In the genomic region with DNA sequence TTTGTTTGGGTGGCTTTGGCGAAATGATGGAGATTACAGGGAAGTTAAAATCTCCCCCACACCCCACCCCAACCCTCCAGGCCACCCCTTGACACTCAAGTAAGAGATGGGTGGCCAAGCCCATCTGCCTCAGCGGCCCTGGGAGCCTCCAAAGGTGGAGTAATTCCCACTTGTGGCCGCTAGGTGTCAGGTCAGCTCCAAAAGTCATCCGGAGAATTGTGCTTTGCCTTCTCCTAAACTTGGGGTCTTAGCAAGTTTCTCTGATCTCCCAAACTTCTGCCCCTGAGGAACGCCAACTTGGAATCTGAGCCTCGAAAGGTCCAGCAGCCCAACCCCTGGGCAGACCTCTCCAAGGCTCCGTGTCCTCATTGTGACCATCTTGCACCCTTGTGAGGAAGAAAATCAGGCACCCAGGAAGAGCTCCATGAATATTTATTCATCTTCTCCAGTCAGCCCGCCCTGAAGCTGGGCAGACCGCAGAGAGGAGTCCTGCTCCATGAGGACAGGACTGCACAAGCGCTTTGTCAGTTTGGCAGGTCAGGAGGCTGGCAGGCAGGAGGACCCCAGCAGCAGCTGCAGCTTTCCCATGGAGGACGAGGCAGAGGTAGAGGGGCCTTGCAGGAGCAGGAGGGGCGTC, we compare ENCODE assay signal across 8 cellular contexts. TPM values are rescaled to one million over a fixed set of nuclear protein-coding genes. Genes with fewer than 3 reads are reported as not detected.
A peak's percentile ranks its signal among the peaks of the same experiment; 100 is the strongest.
DNase-seq lines count a peak whose midpoint lies in the region; ATAC-seq and TF ChIP-seq lines count a peak whose summit lies in the region.

No MANE protein-coding gene starts in this region.

- no peak overlapping the region for H2AK5ac ChIP-seq in trophoblast cell (ENCODE audit: low read length)

- POLR2A ChIA-PET in CD4-positive, alpha-beta memory T cell (lab: Charles Lee; ENCODE audit: partially characterized antibody) = interaction anchor here (1.0 to 1.2 kb wide), 2 partner anchors 196 to 197 kb away, joined by 3 to 4 read pairs; no protein-coding TSS in a partner anchor
- POLR2A ChIA-PET in PC-3 (lab: Charles Lee; ENCODE audit: unreplicated experiment) = no interaction called here

- WGBS in trophoblast cell (ENCODE audit: extremely low coverage, insufficient coverage, insufficient read length) = no CpG with 5 or more reads among the region's 12 CpGs

- peaks cover under 1 to 7% (median 2%) of the 10 kb centered on the region in 4 donors for H3K4me1 Mint-ChIP-seq in CD4-positive, alpha-beta memory T cell
- peaks cover 4% of the 10 kb centered on the region for H3K4me1 Mint-ChIP-seq in activated T-helper 17 cell treated with anti-CD3 and anti-CD28 coated beads, Interleukin-2, amount 50 U/mL, for 72 hours

- H3K79me1 ChIP-seq in trophoblast cell (ENCODE audit: low read length) = no peaks in the 10 kb centered on the region

- H3K9ac ChIP-seq in PC-3 (ENCODE audit: low read length) = no peak overlapping the region
- H3K9ac ChIP-seq in trophoblast cell (ENCODE audit: low read length) = no peak overlapping the region

- peaks cover 2 to 10% of the 10 kb centered on the region in 2 donors for H3K27me3 Mint-ChIP-seq in CD4-positive, alpha-beta memory T cell
- no peaks in the 10 kb centered on the region for H3K27me3 Mint-ChIP-seq in activated T-helper 17 cell treated with anti-CD3 and anti-CD28 coated beads, Interleukin-2, amount 50 U/mL, for 72 hours

- H3K4ac ChIP-seq in trophoblast cell (ENCODE audit: low read depth, low read length) = no peak overlapping the region

- no peak overlapping the region for H3K14ac ChIP-seq in trophoblast cell (ENCODE audit: low read length)

- no TSS peak for BruUV-seq in PC-3 (replicated peaks; lab: Mats Ljungman, UMichigan)

- H4K8ac ChIP-seq in trophoblast cell (ENCODE audit: low read depth, low read length) = no peak overlapping the region

- H3K4me2 ChIP-seq in PC-3 (ENCODE audit: low read length) (peak overlapping the region; percentile 35; the same call in 1 of the 2 replicates), trophoblast cell (ENCODE audit: low read length) (no peak overlapping the region)

- no peak overlapping the region for H3K23ac ChIP-seq in trophoblast cell (ENCODE audit: low read length)

- no peaks in the 10 kb centered on the region for H4K20me1 ChIP-seq in PC-3 (ENCODE audit: low read length)

- no peaks in the 10 kb centered on the region for H3F3A ChIP-seq in PC-3 (ENCODE audit: low read length, unreplicated experiment)

- H3K4me1 ChIP-seq in CD4-positive, alpha-beta memory T cell (ENCODE audit: insufficient read depth, low read length) = peaks cover 6% of the 10 kb centered on the region
- H3K4me1 ChIP-seq in PC-3 (ENCODE audit: insufficient read depth, low read length) = no peaks in the 10 kb centered on the region
- H3K4me1 ChIP-seq in trophoblast cell (ENCODE audit: control insufficient read depth in 1 of 2, insufficient read depth in 2 of 2, low read length in 2 of 2) = no peaks in the 10 kb centered on the region

- H3K79me2 ChIP-seq in PC-3 (ENCODE audit: low read length) = no peaks in the 10 kb centered on the region
- H3K79me2 ChIP-seq in trophoblast cell (ENCODE audit: control insufficient read depth, insufficient read depth, low read length, poor library complexity) = no peaks in the 10 kb centered on the region

- peak overlapping the region; percentile 68 for H2AFZ ChIP-seq in PC-3 (ENCODE audit: low read length)
- no peak overlapping the region for H2AFZ ChIP-seq in trophoblast cell (ENCODE audit: insufficient read depth, low read length, poor library complexity)

- TF ChIP-seq CTCF in HFF-Myc (IDR thresholded peaks at IDR 0.05; ENCODE audit: low read depth, low read length, missing control alignments) = peak; percentile 82
- TF ChIP-seq CTCF in PC-3 (conservative IDR thresholded peaks at IDR 0.05; ENCODE audit: low read depth, low read length) = peak; percentile 91

- ATAC-seq in PC-3 = peak; percentile 45
- peak; percentile 64 for ATAC-seq in activated T-helper 17 cell treated with anti-CD3 and anti-CD28 coated beads, Interleukin-2, amount 50 U/mL, for 72 hours (replicated peaks)
- ATAC-seq in HG02623 (IDR thresholded peaks at IDR 0.05; ENCODE audit: unreplicated experiment) = no peak

- H3K4me3 Mint-ChIP-seq in CD4-positive, alpha-beta memory T cell = no peak overlapping the region
- no peak overlapping the region for H3K4me3 Mint-ChIP-seq in activated T-helper 17 cell treated with anti-CD3 and anti-CD28 coated beads, Interleukin-2, amount 50 U/mL, for 72 hours

- no peak overlapping the region for H3K27ac ChIP-seq in CD4-positive, alpha-beta memory T cell (ENCODE audit: low read depth, low read length)
- H3K27ac ChIP-seq in PC-3 (ENCODE audit: low read length) (no peak overlapping the region), trophoblast cell (ENCODE audit: low read depth, low read length) (no peak overlapping the region)

- no peak overlapping the region for H2BK5ac ChIP-seq in trophoblast cell (ENCODE audit: low read depth, low read length, poor library complexity)

- DNase-seq in CD4-positive, alpha-beta memory T cell = peak; percentile 56 to 66 (median 61)
- no peak for DNase-seq in HFF-Myc (ENCODE audit: extremely low read depth, low read depth)
- peak; percentile 71 for DNase-seq in PC-3
- peak; percentile 33 for DNase-seq in foreskin melanocyte
- DNase-seq in trophoblast cell = peak; percentile 21 to 74
- DNase-seq in ureter (ENCODE audit: low spot score) = peak; percentile 70

- no peaks in the 10 kb centered on the region for H3K36me3 ChIP-seq in CD4-positive, alpha-beta memory T cell (ENCODE audit: insufficient read depth, low read length)
- H3K36me3 ChIP-seq in PC-3 (ENCODE audit: low read depth, low read length) = no peaks in the 10 kb centered on the region
- H3K36me3 ChIP-seq in trophoblast cell (ENCODE audit: control insufficient read depth in 1 of 2, insufficient read depth in 2 of 2, low read length in 2 of 2) = no peaks in the 10 kb centered on the region

- H3K18ac ChIP-seq in trophoblast cell (ENCODE audit: low read length) = no peak overlapping the region

- H2BK120ac ChIP-seq in trophoblast cell (ENCODE audit: insufficient read depth, low read length, poor library complexity) = no peak overlapping the region

- intact Hi-C loops in CD4-positive, alpha-beta memory T cell (cut with micrococcal nuclease) = loop anchor here (1.0 to 2.0 kb wide), 5 partner anchors 40 to 443 kb away; no protein-coding TSS in a partner anchor
- intact Hi-C loops in PC-3 (cut with micrococcal nuclease) = loop anchor here (2.0 to 10.0 kb wide), 4 partner anchors 161 to 682 kb away; no protein-coding TSS in a partner anchor

- no peaks in the 10 kb centered on the region for H3K9me2 ChIP-seq in PC-3 (replicated peaks; ENCODE audit: low read length)

- no peak overlapping the region for H4K12ac ChIP-seq in trophoblast cell (ENCODE audit: low read depth, low read length)

- no peaks in the 10 kb centered on the region for H3K9me3 ChIP-seq in CD4-positive, alpha-beta memory T cell (ENCODE audit: control insufficient read depth in 1 of 2, low read length in 2 of 2)
- no peaks in the 10 kb centered on the region for H3K9me3 ChIP-seq in PC-3 (ENCODE audit: low read length)
- peaks cover 7% of the 10 kb centered on the region for H3K9me3 ChIP-seq in trophoblast cell (ENCODE audit: insufficient read depth, low read depth, low read length)

- no peaks in the 10 kb centered on the region for H3K36me3 Mint-ChIP-seq in CD4-positive, alpha-beta memory T cell
- H3K36me3 Mint-ChIP-seq in activated T-helper 17 cell treated with anti-CD3 and anti-CD28 coated beads, Interleukin-2, amount 50 U/mL, for 72 hours (ENCODE audit: low read depth) = no peaks in the 10 kb centered on the region

- H2BK12ac ChIP-seq in trophoblast cell (ENCODE audit: low read length) = no peak overlapping the region

- no peak overlapping the region for H3K4me3 ChIP-seq in CD4-positive, alpha-beta memory T cell (ENCODE audit: low read length in 2 of 2)
- H3K4me3 ChIP-seq in HFF-Myc (replicated peaks; ENCODE audit: low read depth, low read length) (no peak overlapping the region), PC-3 (ENCODE audit: low read length) (no peak overlapping the region), trophoblast cell (ENCODE audit: low read depth, low read length) (peak overlapping the region; percentile 37)

- H3K27ac Mint-ChIP-seq in CD4-positive, alpha-beta memory T cell = no peak overlapping the region
- no peak overlapping the region for H3K27ac Mint-ChIP-seq in activated T-helper 17 cell treated with anti-CD3 and anti-CD28 coated beads, Interleukin-2, amount 50 U/mL, for 72 hours

- CTCF ChIA-PET in CD4-positive, alpha-beta memory T cell (lab: Charles Lee; ENCODE audit: partially characterized antibody) = interaction anchor here (0.7 to 13.2 kb wide), 21 partner anchors 9 to 443 kb away, joined by 3 to 628 read pairs (median 9); no protein-coding TSS in a partner anchor
- CTCF ChIA-PET in PC-3 (lab: Charles Lee) = interaction anchor here (0.5 to 1.7 kb wide), 8 partner anchors 41 to 393 kb away, joined by 3 to 11 read pairs (median 4); no protein-coding TSS in a partner anchor

- H4K91ac ChIP-seq in trophoblast cell (ENCODE audit: low read depth, low read length) = no peak overlapping the region

- peaks cover 0 to 4% (median 0%) of the 10 kb centered on the region in 8 donors for H3K9me3 Mint-ChIP-seq in CD4-positive, alpha-beta memory T cell
- no peaks in the 10 kb centered on the region for H3K9me3 Mint-ChIP-seq in activated T-helper 17 cell treated with anti-CD3 and anti-CD28 coated beads, Interleukin-2, amount 50 U/mL, for 72 hours

- H3K27me3 ChIP-seq in CD4-positive, alpha-beta memory T cell (ENCODE audit: insufficient read depth, low read length) = no peaks in the 10 kb centered on the region
- H3K27me3 ChIP-seq in PC-3 (ENCODE audit: low read length) = no peaks in the 10 kb centered on the region
- no peaks in the 10 kb centered on the region for H3K27me3 ChIP-seq in trophoblast cell (ENCODE audit: insufficient read depth, low read length)

RNA-seq across cellular contexts. Expression of a gene that starts 46.7 kb away (rescaled TPM):
- total RNA-seq in CD4-positive, alpha-beta memory T cell = not detected
- polyA plus RNA-seq in CD4-positive, alpha-beta memory T cell = not detected
- not detected in 2 replicates for total RNA-seq in PC-3 (2014; rRNA removed)
- not detected for total RNA-seq in activated T-helper 17 cell treated with anti-CD3 and anti-CD28 coated beads, Interleukin-2, amount 50 U/mL, for 72 hours
- not detected in 2 replicates for polyA plus RNA-seq in trophoblast cell (2013)
- total RNA-seq in ureter = not detected
